ENCODE assay signal across 8 cellular contexts in the genomic region with DNA sequence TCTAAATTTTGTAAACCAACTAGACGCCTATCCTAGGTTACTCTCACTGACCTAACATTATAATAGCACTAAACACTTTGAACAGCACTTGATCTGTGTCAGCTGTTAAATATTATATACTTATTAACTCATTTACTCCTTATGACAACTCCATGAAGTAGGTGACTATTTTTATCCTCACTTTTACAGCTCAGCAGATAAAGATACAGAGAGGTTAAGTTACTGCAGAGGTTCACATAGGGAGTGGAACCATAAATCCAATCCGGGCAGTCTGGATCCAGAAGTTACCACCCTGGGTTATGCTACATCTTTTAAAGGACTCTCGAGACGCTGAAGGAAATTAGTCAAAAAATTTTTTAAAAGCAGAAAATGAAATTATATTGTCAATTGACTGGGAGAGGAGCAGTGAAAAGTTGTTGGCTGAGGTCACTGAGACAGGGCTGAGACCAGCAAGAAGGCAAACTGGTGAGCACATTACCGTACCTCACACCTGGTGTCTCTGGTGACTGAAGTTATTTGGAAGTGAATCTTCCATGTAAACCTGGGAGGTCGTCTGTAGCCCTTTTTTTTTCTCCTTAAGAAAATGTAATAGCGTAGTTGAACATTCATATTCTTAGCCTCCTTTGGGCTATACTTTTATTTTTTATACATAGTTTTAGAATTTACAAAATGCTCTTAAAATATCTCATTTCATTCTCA. TPM values are rescaled to one million over a fixed set of nuclear protein-coding genes. Genes with fewer than 3 reads are reported as not detected.
DNase-seq lines count a peak whose midpoint lies in the region; ATAC-seq and TF ChIP-seq lines count a peak whose summit lies in the region.

No MANE protein-coding gene starts in this region.

- no peaks in the 10 kb centered on the region for H3K27me3 ChIP-seq in GM06990 (replicated peaks; ENCODE audit: control insufficient read depth, insufficient read depth, low read length)
- no peaks in the 10 kb centered on the region for H3K27me3 ChIP-seq in Panc1 (ENCODE audit: control insufficient read depth, insufficient read depth, low read length)
- no peaks in the 10 kb centered on the region for H3K27me3 ChIP-seq in parathyroid adenoma (ENCODE audit: control insufficient read depth, insufficient read depth, low read length)

- H3K79me2 ChIP-seq in parathyroid adenoma = peaks cover 6% of the 10 kb centered on the region

- ATAC-seq in Panc1 (no peak), HG02763 (IDR thresholded peaks at IDR 0.05; ENCODE audit: unreplicated experiment) (no peak)

- no peak overlapping the region for H3K9ac ChIP-seq in parathyroid adenoma

- H3K4me3 ChIP-seq in GM06990 (replicated peaks; ENCODE audit: low read depth, low read length) (peak overlapping the region; percentile 93; the same call in 1 of the 2 replicates), Panc1 (ENCODE audit: low read depth in 2 of 2, low read length in 2 of 2) (peak overlapping the region; percentile 73 to 77), parathyroid adenoma (ENCODE audit: low read depth, low read length) (peak overlapping the region; percentile 88)

- CTCF ChIA-PET in Panc1 (lab: Charles Lee) = no interaction called here

- H3K9me3 ChIP-seq in Panc1 (ENCODE audit: control insufficient read depth, insufficient read depth, low read depth, low read length) (no peaks in the 10 kb centered on the region), parathyroid adenoma (ENCODE audit: control insufficient read depth, low read length) (no peaks in the 10 kb centered on the region)

- H2AFZ ChIP-seq in parathyroid adenoma = peak overlapping the region; percentile 99

- H3K36me3 ChIP-seq in GM06990 (ENCODE audit: control insufficient read depth, insufficient read depth, low read length) (no peaks in the 10 kb centered on the region), Panc1 (ENCODE audit: control insufficient read depth, insufficient read depth, low read length) (no peaks in the 10 kb centered on the region; the same call in 1 of the 2 replicates), parathyroid adenoma (ENCODE audit: control insufficient read depth, insufficient read depth, low read length) (no peaks in the 10 kb centered on the region)

- DNase-seq in GM06990 (ENCODE audit: extremely low read depth, insufficient read length) (no peak), Panc1 (ENCODE audit: low read depth, low spot score) (no peak), erythroblast (lab: John Stamatoyannopoulos, UW) (peak; percentile 33 to 48), occipital lobe (lab: John Stamatoyannopoulos, UW) (no peak), NCI-H1694 treated with DMSO at 0.1 percent for 48 hours (lab: John Stamatoyannopoulos, UW) (no peak)
- DNase-seq in stimulated activated CD4-positive, alpha-beta T cell treated with anti-CD3 and anti-CD28 coated beads, Interleukin-2, amount 100 ng/mL, for 48 hours = no peak

- H3K4me1 ChIP-seq in Panc1 (ENCODE audit: control insufficient read depth, insufficient read depth, low read length) = peaks cover 5% of the 10 kb centered on the region; the same call in 1 of the 2 replicates
- peaks cover 16% of the 10 kb centered on the region for H3K4me1 ChIP-seq in parathyroid adenoma

- peak overlapping the region; percentile 75 for H3K27ac ChIP-seq in Panc1 (ENCODE audit: low read length)
- peak overlapping the region; percentile 99 for H3K27ac ChIP-seq in parathyroid adenoma

- peak overlapping the region; percentile 94 for H3K4me2 ChIP-seq in parathyroid adenoma (ENCODE audit: low read length)

- no peak for TF ChIP-seq CTCF in GM06990 (IDR thresholded peaks at IDR 0.05; ENCODE audit: insufficient read depth, low read length, poor library complexity, severe bottlenecking)
- no peak for TF ChIP-seq CTCF in Panc1 (IDR thresholded peaks at IDR 0.05)
- no peak for TF ChIP-seq CTCF in parathyroid adenoma (IDR thresholded peaks at IDR 0.05)

- in situ Hi-C loops in Panc1 (cut with HindIII; ENCODE audit: low pct_unique_long_range_greater_than_20kb, low sequenced_read_pairs) = no loop called here

- intact Hi-C loops in Panc1 (cut with micrococcal nuclease; ENCODE audit: unreplicated experiment) = no loop called here

- POLR2A ChIA-PET in Panc1 (lab: Charles Lee) = no interaction called here

- no peak for TF ChIP-seq POLR2A in erythroblast (IDR thresholded peaks at IDR 0.05; ENCODE audit: low read length)

- TSS peak; percentile 92 for BruUV-seq in Panc1 (replicated peaks; lab: Mats Ljungman, UMichigan)

RNA-seq across cellular contexts. Expression of a gene that starts 1.2 kb away (rescaled TPM):
- total RNA-seq in Panc1 (2021; ENCODE audit: unreplicated experiment) (17.1 TPM), occipital lobe (220 TPM)
- polyA plus RNA-seq in Panc1 (2012; ENCODE audit: insufficient read length) = 8.7 TPM

RNA-seq across cellular contexts. Expression of a gene that starts 33.9 kb away (rescaled TPM):
- total RNA-seq in Panc1 (2021; ENCODE audit: unreplicated experiment) (not detected), occipital lobe (not detected)
- not detected for polyA plus RNA-seq in Panc1 (2012; ENCODE audit: insufficient read length)

Comparison
In these comparisons a context has a peak if more than half of its experiments do, and no peak if none do; other contexts are left out.
1. DNase-seq: peak in erythroblast (2 of 2); none in GM06990 (single experiment), Panc1 (single experiment), stimulated activated CD4-positive, alpha-beta T cell treated with anti-CD3 and anti-CD28 coated beads, Interleukin-2, amount 100 ng/mL, for 48 hours (0 of 2), occipital lobe (single experiment) and NCI-H1694 treated with DMSO at 0.1 percent for 48 hours (single experiment).
2. RNA of a gene that starts 1.2 kb away (total RNA-seq): 220 TPM in occipital lobe (single experiment); 17.1 TPM in Panc1 (single experiment); every median in the first group is over 10 times any median in the second.
3. Peak in every context shown above with its lines, with median percentiles within 50 percentile points of each other: H3K4me3 ChIP-seq.